ENCODE assay signal across 22 cellular contexts in the genomic region with DNA sequence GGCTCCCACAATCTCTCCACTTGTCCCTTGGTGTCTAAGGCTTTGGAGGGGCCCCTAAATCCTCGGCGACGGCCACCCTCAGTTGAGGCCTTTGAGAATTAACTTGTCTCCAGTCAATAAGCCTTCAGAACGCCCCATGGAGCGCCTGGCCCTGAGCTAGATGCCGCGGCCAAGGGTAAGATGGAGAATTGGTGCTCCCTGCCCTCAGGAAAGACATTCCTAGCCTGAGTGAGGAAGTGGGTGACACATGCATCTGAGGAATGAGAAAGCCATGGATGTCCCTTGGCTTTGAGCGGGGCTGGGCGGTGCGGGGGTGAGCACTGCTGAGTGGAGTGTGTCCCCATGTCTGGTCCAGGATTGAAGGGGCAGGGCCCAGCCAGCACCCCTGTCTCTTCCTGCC. TPM values are rescaled to one million over a fixed set of nuclear protein-coding genes. Genes with fewer than 3 reads are reported as not detected.
"Had no signal": no experiment of that assay in that cellular context is flagged by ENCODE, and none has a peak within 500 bp of the region (broad histone marks: within the 10 kb centered on the region; RNA-seq: fewer than 3 reads in every experiment).

No MANE protein-coding gene starts in this region.

- H3K27me3 ChIP-seq: SJSA1 had no signal

- H3K9me3 ChIP-seq: SJSA1 had no signal

- H3K27ac ChIP-seq: KMS-11, SJSA1, SK-N-MC had no signal

- H3K4me3 ChIP-seq: SJSA1, SK-N-MC had no signal

- H3K4me1 ChIP-seq: SJSA1 had no signal

- DNase-seq: IMR-90, Kasumi-1, MM.1S, NCI-H1092 treated with DMSO at 0.1 percent for 48 hours, NCI-H1436, NCI-H187, NCI-H2029, NCI-H2081 treated with DMSO at 0.1 percent for 48 hours, NCI-H2171, NCI-H226, NCI-H446, NCI-H510A, NCI-H524 treated with DMSO at 0.1 percent for 48 hours, NCI-H69, NCI-H774, Right ventricle myocardium superior, RPMI8226, SIG-M5, SW 1271 had no signal

- H3K4me2 ChIP-seq: KMS-11 had no signal

- H3K9ac ChIP-seq: KMS-11 had no signal

- H3K36me3 ChIP-seq: SJSA1 had no signal

RNA-seq across cellular contexts. Expression of a gene that starts 17.6 kb away (rescaled TPM):
- polyA plus RNA-seq: IMR-90 had no signal

RNA-seq across cellular contexts. Expression of a gene that starts 39.8 kb away (rescaled TPM):
- polyA plus RNA-seq: IMR-90 had no signal
